ENCODE assay signal across 2 cellular contexts in the genomic region with DNA sequence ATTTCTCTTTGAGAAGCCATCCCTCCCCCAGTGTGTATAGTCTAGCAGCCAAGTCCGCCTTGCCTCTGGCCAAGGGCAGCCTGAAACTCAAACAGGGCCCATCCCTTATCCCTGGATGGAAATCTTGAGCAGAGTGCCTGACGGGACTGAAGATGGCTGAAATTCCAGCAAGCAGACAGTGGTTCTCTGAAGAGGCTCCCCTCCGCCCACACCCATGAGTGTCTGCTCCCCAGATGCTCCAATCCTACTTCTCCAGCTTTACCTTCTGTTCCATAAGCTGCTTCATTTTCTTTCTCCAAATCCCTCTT.
TF ChIP-seq lines count a peak whose summit lies in the region.

No MANE protein-coding gene starts in this region.

TF ChIP-seq in SK-N-SH, 30 proteins besides CTCF, POLR2A, EP300 and RAD21 (continued from another document):
- TF ChIP-seq TEAD4 (IDR thresholded peaks at IDR 0.05; ENCODE audit: borderline replicate concordance, insufficient read depth) = no peak
- no peak for TF ChIP-seq GABPA (IDR thresholded peaks at IDR 0.05; ENCODE audit: low read depth)
- TF ChIP-seq CHD2 (IDR thresholded peaks at IDR 0.05; ENCODE audit: low read length, partially characterized antibody) = no peak
- TF ChIP-seq, protein P1, sequence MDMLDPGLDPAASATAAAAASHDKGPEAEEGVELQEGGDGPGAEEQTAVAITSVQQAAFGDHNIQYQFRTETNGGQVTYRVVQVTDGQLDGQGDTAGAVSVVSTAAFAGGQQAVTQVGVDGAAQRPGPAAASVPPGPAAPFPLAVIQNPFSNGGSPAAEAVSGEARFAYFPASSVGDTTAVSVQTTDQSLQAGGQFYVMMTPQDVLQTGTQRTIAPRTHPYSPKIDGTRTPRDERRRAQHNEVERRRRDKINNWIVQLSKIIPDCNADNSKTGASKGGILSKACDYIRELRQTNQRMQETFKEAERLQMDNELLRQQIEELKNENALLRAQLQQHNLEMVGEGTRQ (IDR thresholded peaks at IDR 0.05; ENCODE audit: borderline replicate concordance, low read depth, low read length) = no peak
- TF ChIP-seq JUND (IDR thresholded peaks at IDR 0.05) = no peak
- TF ChIP-seq RFX5 (IDR thresholded peaks at IDR 0.05; ENCODE audit: low read length) = no peak
- no peak for TF ChIP-seq NRF1 (IDR thresholded peaks at IDR 0.05; ENCODE audit: low read depth, low read length)
- TF ChIP-seq FOXJ3 (CRISPR knock-in tag; IDR thresholded peaks at IDR 0.05) = no peak
- no peak for TF ChIP-seq NFIC (IDR thresholded peaks at IDR 0.05; ENCODE audit: borderline replicate concordance)
- TF ChIP-seq, protein P2, sequence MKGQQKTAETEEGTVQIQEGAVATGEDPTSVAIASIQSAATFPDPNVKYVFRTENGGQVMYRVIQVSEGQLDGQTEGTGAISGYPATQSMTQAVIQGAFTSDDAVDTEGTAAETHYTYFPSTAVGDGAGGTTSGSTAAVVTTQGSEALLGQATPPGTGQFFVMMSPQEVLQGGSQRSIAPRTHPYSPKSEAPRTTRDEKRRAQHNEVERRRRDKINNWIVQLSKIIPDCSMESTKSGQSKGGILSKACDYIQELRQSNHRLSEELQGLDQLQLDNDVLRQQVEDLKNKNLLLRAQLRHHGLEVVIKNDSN (IDR thresholded peaks at IDR 0.05; ENCODE audit: borderline replicate concordance, low read depth) = no peak
- no peak for TF ChIP-seq FOXM1 (IDR thresholded peaks at IDR 0.05; ENCODE audit: low read depth)

TF ChIP-seq in SK-N-SH treated with all-trans-retinoic acid at 6 μM for 48 hours, 23 proteins besides CTCF, POLR2A, EP300 and RAD21 (continued from another document):
- TF ChIP-seq, protein P3, sequence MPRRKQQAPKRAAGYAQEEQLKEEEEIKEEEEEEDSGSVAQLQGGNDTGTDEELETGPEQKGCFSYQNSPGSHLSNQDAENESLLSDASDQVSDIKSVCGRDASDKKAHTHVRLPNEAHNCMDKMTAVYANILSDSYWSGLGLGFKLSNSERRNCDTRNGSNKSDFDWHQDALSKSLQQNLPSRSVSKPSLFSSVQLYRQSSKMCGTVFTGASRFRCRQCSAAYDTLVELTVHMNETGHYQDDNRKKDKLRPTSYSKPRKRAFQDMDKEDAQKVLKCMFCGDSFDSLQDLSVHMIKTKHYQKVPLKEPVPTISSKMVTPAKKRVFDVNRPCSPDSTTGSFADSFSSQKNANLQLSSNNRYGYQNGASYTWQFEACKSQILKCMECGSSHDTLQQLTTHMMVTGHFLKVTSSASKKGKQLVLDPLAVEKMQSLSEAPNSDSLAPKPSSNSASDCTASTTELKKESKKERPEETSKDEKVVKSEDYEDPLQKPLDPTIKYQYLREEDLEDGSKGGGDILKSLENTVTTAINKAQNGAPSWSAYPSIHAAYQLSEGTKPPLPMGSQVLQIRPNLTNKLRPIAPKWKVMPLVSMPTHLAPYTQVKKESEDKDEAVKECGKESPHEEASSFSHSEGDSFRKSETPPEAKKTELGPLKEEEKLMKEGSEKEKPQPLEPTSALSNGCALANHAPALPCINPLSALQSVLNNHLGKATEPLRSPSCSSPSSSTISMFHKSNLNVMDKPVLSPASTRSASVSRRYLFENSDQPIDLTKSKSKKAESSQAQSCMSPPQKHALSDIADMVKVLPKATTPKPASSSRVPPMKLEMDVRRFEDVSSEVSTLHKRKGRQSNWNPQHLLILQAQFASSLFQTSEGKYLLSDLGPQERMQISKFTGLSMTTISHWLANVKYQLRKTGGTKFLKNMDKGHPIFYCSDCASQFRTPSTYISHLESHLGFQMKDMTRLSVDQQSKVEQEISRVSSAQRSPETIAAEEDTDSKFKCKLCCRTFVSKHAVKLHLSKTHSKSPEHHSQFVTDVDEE (CRISPR knock-in tag; IDR thresholded peaks at IDR 0.05) = no peak
